In the genomic region with DNA sequence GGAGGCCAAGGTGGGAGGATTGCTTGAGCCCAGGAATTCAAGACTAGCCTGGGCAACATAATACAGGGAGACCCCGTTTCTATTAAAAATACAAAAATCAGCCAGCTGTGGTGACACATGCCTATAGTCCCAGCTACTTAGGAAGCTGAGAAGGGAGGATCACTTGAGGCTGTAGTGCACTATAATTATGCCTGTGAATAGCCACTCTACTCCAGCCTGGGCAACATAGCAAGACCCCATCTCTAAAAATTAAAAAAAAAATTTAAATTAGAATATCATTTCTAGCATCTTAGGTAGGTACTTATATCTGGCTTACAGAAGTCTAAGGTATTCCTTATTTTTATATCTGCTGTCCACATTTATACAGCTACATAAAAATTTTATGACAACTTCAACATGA, we compare ENCODE assay signal across 31 cellular contexts.
"Had no signal": no experiment of that assay in that cellular context is flagged by ENCODE, and none has a peak within 500 bp of the region (broad histone marks: within the 10 kb centered on the region; RNA-seq: fewer than 3 reads in every experiment).

No MANE protein-coding gene starts in this region.

- H3K79me2 ChIP-seq: parathyroid adenoma had no signal

- H3K4me3 ChIP-seq: ovary, psoas muscle, right lobe of liver, sigmoid colon, suprapubic skin, testis, tibial artery, transverse colon, upper lobe of right lung, uterus had no signal

- H3K36me3 ChIP-seq: ovary, right lobe of liver, sigmoid colon, suprapubic skin, tibial artery, transverse colon, upper lobe of right lung, uterus had no signal

- H3K9me3 Mint-ChIP-seq: naive thymus-derived CD8-positive, alpha-beta T cell; natural killer cell treated with Interleukin-12 subunit alpha and Interleukin-12 subunit beta and Interleukin-15 and Interleukin-18, amount 100 ng/mL, for 72 hours; nephron progenitor cell; neural crest cell; stimulated activated effector memory CD8-positive, alpha-beta T cell treated with anti-CD3 and anti-CD28 coated beads, Interleukin-12 subunit alpha, Interleukin-12 subunit beta, amount 100 ng/mL, for 72 hours; stimulated activated naive CD8-positive, alpha-beta T cell treated with anti-CD3 and anti-CD28 coated beads, Interleukin-15, amount 100 ng/mL, for 72 hours; type B pancreatic cell had no signal

- H2AFZ ChIP-seq: parathyroid adenoma had no signal

- ATAC-seq: naive thymus-derived CD8-positive, alpha-beta T cell; natural killer cell treated with Interleukin-12 subunit alpha and Interleukin-12 subunit beta and Interleukin-15 and Interleukin-18, amount 100 ng/mL, for 72 hours; psoas muscle; right cardiac atrium; right lobe of liver; stimulated activated effector memory CD8-positive, alpha-beta T cell treated with anti-CD3 and anti-CD28 coated beads, Interleukin-12 subunit alpha, Interleukin-12 subunit beta, amount 100 ng/mL, for 72 hours; stimulated activated naive CD8-positive, alpha-beta T cell treated with anti-CD3 and anti-CD28 coated beads, Interleukin-15, amount 100 ng/mL, for 72 hours; stimulated activated naive CD8-positive, alpha-beta T cell treated with anti-CD3 and anti-CD28 coated beads, Interleukin-15, Interleukin-2, amounts not matched to agents 100 U/mL and 50 U/mL, for 24 hours; upper lobe of right lung had no signal

- DNase-seq: naive thymus-derived CD8-positive, alpha-beta T cell; nephron progenitor cell; nucleus accumbens; ovary; posterior cingulate gyrus; psoas muscle; right cardiac atrium; right lobe of liver; sigmoid colon; small intestine; stimulated activated CD4-positive, alpha-beta T cell treated with anti-CD3 and anti-CD28 coated beads, Interleukin-15, amount 100 ng/mL, for 24 hours; stimulated activated CD4-positive, alpha-beta T cell treated with anti-CD3 and anti-CD28 coated beads, Interleukin-2, amount 100 ng/mL, for 24 hours; stimulated activated CD4-positive, alpha-beta T cell treated with anti-CD3 and anti-CD28 coated beads, Interleukin-2, amount 100 ng/mL, for 48 hours; stimulated activated CD4-positive, alpha-beta T cell treated with anti-CD3 and anti-CD28 coated beads, Interleukin-4, amount 100 ng/mL, for 24 hours; stimulated activated naive CD4-positive, alpha-beta T cell; stimulated activated naive CD8-positive, alpha-beta T cell treated with anti-CD3 and anti-CD28 coated beads, Interleukin-15, amount 100 ng/mL, for 72 hours; stimulated activated naive CD8-positive, alpha-beta T cell treated with anti-CD3 and anti-CD28 coated beads, Interleukin-15, Interleukin-2, amounts not matched to agents 100 U/mL and 50 U/mL, for 24 hours; substantia nigra; testis; tibial artery; transverse colon; upper lobe of right lung; uterus had no signal

- H3K9ac ChIP-seq: parathyroid adenoma had no signal

- H3K4me1 Mint-ChIP-seq: naive thymus-derived CD8-positive, alpha-beta T cell; nephron progenitor cell; neural crest cell; stimulated activated effector memory CD8-positive, alpha-beta T cell treated with anti-CD3 and anti-CD28 coated beads, Interleukin-12 subunit alpha, Interleukin-12 subunit beta, amount 100 ng/mL, for 72 hours; stimulated activated naive CD8-positive, alpha-beta T cell treated with anti-CD3 and anti-CD28 coated beads, Interleukin-15, amount 100 ng/mL, for 72 hours had no signal

- H3K36me3 Mint-ChIP-seq: naive thymus-derived CD8-positive, alpha-beta T cell; natural killer cell treated with Interleukin-12 subunit alpha and Interleukin-12 subunit beta and Interleukin-15 and Interleukin-18, amount 100 ng/mL, for 72 hours; type B pancreatic cell had no signal

- H3K27ac ChIP-seq: neutrophil, ovary, parathyroid adenoma, psoas muscle, right lobe of liver, sigmoid colon, suprapubic skin, testis, tibial artery, transverse colon, upper lobe of right lung, uterus had no signal

- H3K4me3 Mint-ChIP-seq: naive thymus-derived CD8-positive, alpha-beta T cell; natural killer cell treated with Interleukin-12 subunit alpha and Interleukin-12 subunit beta and Interleukin-15 and Interleukin-18, amount 100 ng/mL, for 72 hours; nephron progenitor cell; neural crest cell; stimulated activated effector memory CD8-positive, alpha-beta T cell treated with anti-CD3 and anti-CD28 coated beads, Interleukin-12 subunit alpha, Interleukin-12 subunit beta, amount 100 ng/mL, for 72 hours; stimulated activated naive CD8-positive, alpha-beta T cell treated with anti-CD3 and anti-CD28 coated beads, Interleukin-15, amount 100 ng/mL, for 72 hours; type B pancreatic cell had no signal

- H3K27me3 ChIP-seq: neutrophil, ovary, right lobe of liver, sigmoid colon, suprapubic skin, testis, tibial artery, transverse colon, upper lobe of right lung, uterus had no signal

- FAIRE-seq: small intestine had no signal

- H3K9me3 ChIP-seq: neutrophil, ovary, psoas muscle, right lobe of liver, sigmoid colon, suprapubic skin, testis, tibial artery, transverse colon, upper lobe of right lung, uterus had no signal

- H3K27me3 Mint-ChIP-seq: naive thymus-derived CD8-positive, alpha-beta T cell; natural killer cell treated with Interleukin-12 subunit alpha and Interleukin-12 subunit beta and Interleukin-15 and Interleukin-18, amount 100 ng/mL, for 72 hours; progenitor cell of endocrine pancreas; stimulated activated naive CD8-positive, alpha-beta T cell treated with anti-CD3 and anti-CD28 coated beads, Interleukin-15, amount 100 ng/mL, for 72 hours; type B pancreatic cell had no signal

- H3K27ac Mint-ChIP-seq: naive thymus-derived CD8-positive, alpha-beta T cell; natural killer cell treated with Interleukin-12 subunit alpha and Interleukin-12 subunit beta and Interleukin-15 and Interleukin-18, amount 100 ng/mL, for 72 hours; nephron progenitor cell; progenitor cell of endocrine pancreas; stimulated activated effector memory CD8-positive, alpha-beta T cell treated with anti-CD3 and anti-CD28 coated beads, Interleukin-12 subunit alpha, Interleukin-12 subunit beta, amount 100 ng/mL, for 72 hours; stimulated activated naive CD8-positive, alpha-beta T cell treated with anti-CD3 and anti-CD28 coated beads, Interleukin-15, amount 100 ng/mL, for 72 hours; type B pancreatic cell had no signal

- H3K4me1 ChIP-seq: parathyroid adenoma, psoas muscle, right lobe of liver, sigmoid colon, suprapubic skin, testis, tibial artery, transverse colon, upper lobe of right lung, uterus had no signal
